Comparison of ENCODE assay signal across 1 cellular context in the genomic region with DNA sequence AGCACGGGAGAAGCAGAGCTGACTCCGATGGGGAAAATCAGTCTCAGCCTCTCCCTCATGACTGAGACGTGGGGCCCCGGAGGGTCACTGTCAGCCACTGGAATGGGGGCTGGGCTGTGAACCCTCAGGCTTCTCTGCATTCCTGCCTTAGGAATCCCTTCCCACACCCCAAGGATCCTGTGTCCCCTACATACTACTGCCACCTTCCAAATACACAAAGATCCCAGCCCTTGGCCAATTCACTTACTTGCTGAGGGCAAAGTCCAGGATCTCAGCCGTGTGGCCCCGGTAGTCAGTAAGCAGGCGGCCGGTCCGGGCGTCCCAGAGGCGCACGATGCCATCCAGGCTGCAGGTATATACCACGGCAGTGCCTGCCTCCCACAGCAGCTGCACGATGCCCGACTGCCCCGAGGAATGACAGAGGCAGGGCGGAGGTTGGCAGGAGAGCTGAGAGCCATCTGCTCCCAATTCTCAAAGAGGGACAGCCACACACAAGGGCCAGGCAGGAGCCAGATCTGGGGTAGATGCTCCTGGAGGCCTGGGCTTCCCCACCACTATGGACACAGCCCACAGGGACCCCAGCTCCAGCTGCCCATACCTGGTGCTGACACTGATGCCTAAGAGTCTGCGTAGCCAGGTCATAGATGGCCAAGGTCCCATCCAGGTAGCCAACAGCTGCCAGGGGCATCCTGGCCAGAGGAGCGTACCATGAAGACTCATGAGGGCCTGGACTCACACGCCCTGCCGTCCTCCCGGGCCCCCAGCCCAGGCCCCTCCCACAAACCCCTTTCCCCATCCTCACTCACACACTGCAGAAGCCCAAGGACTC.
A peak's percentile ranks its signal among the peaks of the same experiment; 100 is the strongest.
TF ChIP-seq lines count a peak whose summit lies in the region.

No MANE protein-coding gene starts in this region.

TF ChIP-seq in HepG2, 621 proteins besides CTCF, POLR2A, EP300 and RAD21 (continued from another document and continues in another):
- TF ChIP-seq, protein P1, sequence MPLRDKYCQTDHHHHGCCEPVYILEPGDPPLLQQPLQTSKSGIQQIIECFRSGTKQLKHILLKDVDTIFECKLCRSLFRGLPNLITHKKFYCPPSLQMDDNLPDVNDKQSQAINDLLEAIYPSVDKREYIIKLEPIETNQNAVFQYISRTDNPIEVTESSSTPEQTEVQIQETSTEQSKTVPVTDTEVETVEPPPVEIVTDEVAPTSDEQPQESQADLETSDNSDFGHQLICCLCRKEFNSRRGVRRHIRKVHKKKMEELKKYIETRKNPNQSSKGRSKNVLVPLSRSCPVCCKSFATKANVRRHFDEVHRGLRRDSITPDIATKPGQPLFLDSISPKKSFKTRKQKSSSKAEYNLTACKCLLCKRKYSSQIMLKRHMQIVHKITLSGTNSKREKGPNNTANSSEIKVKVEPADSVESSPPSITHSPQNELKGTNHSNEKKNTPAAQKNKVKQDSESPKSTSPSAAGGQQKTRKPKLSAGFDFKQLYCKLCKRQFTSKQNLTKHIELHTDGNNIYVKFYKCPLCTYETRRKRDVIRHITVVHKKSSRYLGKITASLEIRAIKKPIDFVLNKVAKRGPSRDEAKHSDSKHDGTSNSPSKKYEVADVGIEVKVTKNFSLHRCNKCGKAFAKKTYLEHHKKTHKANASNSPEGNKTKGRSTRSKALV (CRISPR knock-in tag; IDR thresholded peaks at IDR 0.05), result no peak
- no peak for TF ChIP-seq TCF7L2 (IDR thresholded peaks at IDR 0.05; ENCODE audit: low read depth, low read length)
- TF ChIP-seq ERF (CRISPR knock-in tag; IDR thresholded peaks at IDR 0.05), result no peak
- no peak for TF ChIP-seq YEATS4 (CRISPR knock-in tag; IDR thresholded peaks at IDR 0.05; ENCODE audit: borderline replicate concordance)
- TF ChIP-seq CCDC6 (CRISPR knock-in tag; IDR thresholded peaks at IDR 0.05), result no peak
- TF ChIP-seq NR1H2 (CRISPR knock-in tag; IDR thresholded peaks at IDR 0.05; ENCODE audit: borderline replicate concordance, low read depth), result no peak
- TF ChIP-seq MED1 (CRISPR knock-in tag; IDR thresholded peaks at IDR 0.05), result peak; percentile 42
- 0 out of 2 replicates have a peak, but pooled peaks have one; percentile 18 for TF ChIP-seq ZNF441 (CRISPR knock-in tag; IDR thresholded peaks at IDR 0.05; ENCODE audit: borderline replicate concordance)
- no peak for TF ChIP-seq CREBL2 (CRISPR knock-in tag; IDR thresholded peaks at IDR 0.05; ENCODE audit: borderline replicate concordance)
- no peak for TF ChIP-seq RCOR2 (CRISPR knock-in tag; IDR thresholded peaks at IDR 0.05)
- TF ChIP-seq GABPA (IDR thresholded peaks at IDR 0.05; ENCODE audit: low read depth, low read length), result no peak
- TF ChIP-seq GABPA (CRISPR knock-in tag; IDR thresholded peaks at IDR 0.05; ENCODE audit: low read depth), result no peak
- TF ChIP-seq ZNF564 (CRISPR knock-in tag; IDR thresholded peaks at IDR 0.05), result no peak
- TF ChIP-seq HNRNPL (IDR thresholded peaks at IDR 0.05; ENCODE audit: low read depth, low read length), result peak; percentile 88
- TF ChIP-seq PAWR (CRISPR knock-in tag; IDR thresholded peaks at IDR 0.05; ENCODE audit: borderline replicate concordance), result no peak
- no peak for TF ChIP-seq THAP8 (CRISPR knock-in tag; IDR thresholded peaks at IDR 0.05; ENCODE audit: borderline replicate concordance)
- no peak for TF ChIP-seq ZC3H13 (CRISPR knock-in tag; IDR thresholded peaks at IDR 0.05)
- TF ChIP-seq, protein P2, sequence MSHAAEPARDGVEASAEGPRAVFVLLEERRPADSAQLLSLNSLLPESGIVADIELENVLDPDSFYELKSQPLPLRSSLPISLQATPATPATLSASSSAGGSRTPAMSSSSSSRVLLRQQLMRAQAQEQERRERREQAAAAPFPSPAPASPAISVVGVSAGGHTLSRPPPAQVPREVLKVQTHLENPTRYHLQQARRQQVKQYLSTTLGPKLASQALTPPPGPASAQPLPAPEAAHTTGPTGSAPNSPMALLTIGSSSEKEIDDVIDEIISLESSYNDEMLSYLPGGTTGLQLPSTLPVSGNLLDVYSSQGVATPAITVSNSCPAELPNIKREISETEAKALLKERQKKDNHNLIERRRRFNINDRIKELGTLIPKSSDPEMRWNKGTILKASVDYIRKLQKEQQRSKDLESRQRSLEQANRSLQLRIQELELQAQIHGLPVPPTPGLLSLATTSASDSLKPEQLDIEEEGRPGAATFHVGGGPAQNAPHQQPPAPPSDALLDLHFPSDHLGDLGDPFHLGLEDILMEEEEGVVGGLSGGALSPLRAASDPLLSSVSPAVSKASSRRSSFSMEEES (CRISPR knock-in tag; IDR thresholded peaks at IDR 0.05), result no peak
- 0 out of 2 replicates have a peak, but pooled peaks have one; percentile 41 for TF ChIP-seq BRCA1 (CRISPR knock-in tag; IDR thresholded peaks at IDR 0.05)
- no peak for TF ChIP-seq YEATS2 (CRISPR knock-in tag; IDR thresholded peaks at IDR 0.05; ENCODE audit: borderline replicate concordance)
- TF ChIP-seq JUN (CRISPR knock-in tag; IDR thresholded peaks at IDR 0.05), result no peak
- TF ChIP-seq SIX4 (CRISPR knock-in tag; IDR thresholded peaks at IDR 0.05), result no peak
- no peak for TF ChIP-seq ZNF354B (CRISPR knock-in tag; IDR thresholded peaks at IDR 0.05)
- no peak for TF ChIP-seq ZNF225 (CRISPR knock-in tag; IDR thresholded peaks at IDR 0.05)
- TF ChIP-seq NFATC3 (CRISPR knock-in tag; IDR thresholded peaks at IDR 0.05), result no peak
- TF ChIP-seq FOSL2 (CRISPR knock-in tag; IDR thresholded peaks at IDR 0.05), result no peak; the same call in 1 of the 2 replicates
- no peak for TF ChIP-seq BRF2 (CRISPR knock-in tag; IDR thresholded peaks at IDR 0.05)
- no peak for TF ChIP-seq GTF2F1 (IDR thresholded peaks at IDR 0.05; ENCODE audit: low read length)
- peak; percentile 1; the same call in 1 of the 2 replicates for TF ChIP-seq ZBTB7A (CRISPR knock-in tag; IDR thresholded peaks at IDR 0.05)
- TF ChIP-seq ZBTB21 (CRISPR knock-in tag; IDR thresholded peaks at IDR 0.05), result no peak
- no peak for TF ChIP-seq ZNF331 (CRISPR knock-in tag; IDR thresholded peaks at IDR 0.05)
- no peak for TF ChIP-seq SETDB1 (CRISPR knock-in tag; IDR thresholded peaks at IDR 0.05; ENCODE audit: borderline replicate concordance)
- TF ChIP-seq NFYB (CRISPR knock-in tag; IDR thresholded peaks at IDR 0.05), result no peak
- no peak for TF ChIP-seq TAF1 (CRISPR knock-in tag; IDR thresholded peaks at IDR 0.05)
- 0 out of 2 replicates have a peak, but pooled peaks have one; percentile 35 for TF ChIP-seq DMTF1 (CRISPR knock-in tag; IDR thresholded peaks at IDR 0.05)
- TF ChIP-seq, protein P3, sequence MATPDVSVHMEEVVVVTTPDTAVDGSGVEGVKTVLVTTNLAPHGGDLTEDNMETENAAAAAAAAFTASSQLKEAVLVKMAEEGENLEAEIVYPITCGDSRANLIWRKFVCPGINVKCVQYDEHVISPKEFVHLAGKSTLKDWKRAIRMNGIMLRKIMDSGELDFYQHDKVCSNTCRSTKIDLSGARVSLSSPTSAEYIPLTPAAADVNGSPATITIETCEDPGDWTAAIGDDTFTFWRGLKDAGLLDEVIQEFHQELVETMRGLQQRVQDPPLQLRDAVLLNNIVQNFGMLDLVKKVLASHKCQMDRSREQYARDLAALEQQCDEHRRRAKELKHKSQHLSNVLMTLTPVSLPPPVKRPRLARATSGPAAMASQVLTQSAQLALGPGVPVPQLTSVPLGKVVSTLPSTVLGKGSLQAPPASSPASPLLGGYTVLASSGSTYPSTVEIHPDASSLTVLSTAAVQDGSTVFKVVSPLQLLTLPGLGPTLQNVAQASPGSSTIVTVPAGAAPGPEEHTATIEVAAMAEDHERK (CRISPR knock-in tag; IDR thresholded peaks at IDR 0.05; ENCODE audit: low read depth), result no peak
- TF ChIP-seq TP53 (CRISPR knock-in tag; conservative IDR thresholded peaks at IDR 0.05), result no peak
- TF ChIP-seq MYC (CRISPR knock-in tag; IDR thresholded peaks at IDR 0.05; ENCODE audit: borderline replicate concordance), result peak; percentile 25; the same call in 1 of the 2 replicates
- TF ChIP-seq ZNF10 (CRISPR knock-in tag; IDR thresholded peaks at IDR 0.05; ENCODE audit: borderline replicate concordance, low read depth), result no peak
- TF ChIP-seq ZNF75D (CRISPR knock-in tag; IDR thresholded peaks at IDR 0.05; ENCODE audit: borderline replicate concordance), result no peak
- TF ChIP-seq MLLT10 (CRISPR knock-in tag; IDR thresholded peaks at IDR 0.05), result no peak
- TF ChIP-seq ZNF414 (CRISPR knock-in tag; IDR thresholded peaks at IDR 0.05), result 0 out of 2 replicates have a peak, but pooled peaks have one; percentile 69
- TF ChIP-seq GTF3A (CRISPR knock-in tag; conservative IDR thresholded peaks at IDR 0.05), result 0 out of 2 replicates have a peak, but pooled peaks have one; percentile 39
- TF ChIP-seq PCBP1 (IDR thresholded peaks at IDR 0.05; ENCODE audit: borderline replicate concordance, low read depth, low read length), result 0 out of 2 replicates have a peak, but pooled peaks have one; percentile 64
- TF ChIP-seq, protein P4, sequence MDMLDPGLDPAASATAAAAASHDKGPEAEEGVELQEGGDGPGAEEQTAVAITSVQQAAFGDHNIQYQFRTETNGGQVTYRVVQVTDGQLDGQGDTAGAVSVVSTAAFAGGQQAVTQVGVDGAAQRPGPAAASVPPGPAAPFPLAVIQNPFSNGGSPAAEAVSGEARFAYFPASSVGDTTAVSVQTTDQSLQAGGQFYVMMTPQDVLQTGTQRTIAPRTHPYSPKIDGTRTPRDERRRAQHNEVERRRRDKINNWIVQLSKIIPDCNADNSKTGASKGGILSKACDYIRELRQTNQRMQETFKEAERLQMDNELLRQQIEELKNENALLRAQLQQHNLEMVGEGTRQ (IDR thresholded peaks at IDR 0.05; ENCODE audit: low read depth, low read length), result no peak
- TF ChIP-seq, protein P4 (CRISPR knock-in tag; IDR thresholded peaks at IDR 0.05; ENCODE audit: borderline replicate concordance), result no peak
- no peak for TF ChIP-seq KLF13 (CRISPR knock-in tag; IDR thresholded peaks at IDR 0.05)
- no peak for TF ChIP-seq ZNF431 (CRISPR knock-in tag; IDR thresholded peaks at IDR 0.05; ENCODE audit: borderline replicate concordance, low read depth)
- no peak for TF ChIP-seq ZNF639 (CRISPR knock-in tag; conservative IDR thresholded peaks at IDR 0.05)
- TF ChIP-seq EHMT2 (IDR thresholded peaks at IDR 0.05; ENCODE audit: borderline replicate concordance, low read depth, low read length), result no peak
